Comparison of ENCODE assay signal across 1 cellular context in genomic region chr2:105375001-105375561, GRCh38.
TF ChIP-seq lines count a peak whose summit lies in the region.

No MANE protein-coding gene starts in this region.

TF ChIP-seq in endothelial cell of umbilical vein, 7 proteins besides CTCF, POLR2A, EP300 and RAD21:
- peak; percentile 38 for TF ChIP-seq POLR2AphosphoS5 (IDR thresholded peaks at IDR 0.05; ENCODE audit: insufficient read depth, low read depth, low read length)
- no peak for TF ChIP-seq GATA2 (IDR thresholded peaks at IDR 0.05; ENCODE audit: insufficient read depth, insufficient read length, low read depth, low read length)
